In genomic region chr1:156884560-156884959, GRCh38 we compare ENCODE assay signal across 30 cellular contexts. TPM values are rescaled to one million over a fixed set of nuclear protein-coding genes. Genes with fewer than 3 reads are reported as not detected.
"Had no signal": no experiment of that assay in that cellular context is flagged by ENCODE, and none has a peak within 500 bp of the region (broad histone marks: within the 10 kb centered on the region; RNA-seq: fewer than 3 reads in every experiment).

No MANE protein-coding gene starts in this region.

- H3K4me1 Mint-ChIP-seq: activated naive CD8-positive, alpha-beta T cell treated with anti-CD3 and anti-CD28 coated beads for 36 hours; activated T-helper 17 cell treated with anti-CD3 and anti-CD28 coated beads, Interleukin-2, amount 50 U/mL, for 72 hours had no signal

- H3K4me1 ChIP-seq: ascending aorta, Peyer's patch had no signal

- H3K9me3 ChIP-seq: ascending aorta, Peyer's patch had no signal

- H3K4me3 ChIP-seq: ascending aorta, cardiac muscle cell, K562, Peyer's patch had no signal

- H3K4me3 Mint-ChIP-seq: activated CD4-positive, alpha-beta T cell treated with anti-CD3 and anti-CD28 coated beads, Interleukin-2, amount 10 ng/mL, durations not matched to agents 24 days and 14 days; activated CD8-positive, alpha-beta T cell treated with anti-CD3 and anti-CD28 coated beads for 36 hours; activated naive CD8-positive, alpha-beta T cell treated with anti-CD3 and anti-CD28 coated beads for 36 hours; activated T-cell treated with anti-CD3 and anti-CD28 coated beads, Interleukin-2, amount 50 U/mL, for 72 hours; activated T-helper 17 cell treated with anti-CD3 and anti-CD28 coated beads, Interleukin-2, amount 50 U/mL, for 72 hours had no signal

- H3K9me3 Mint-ChIP-seq: activated CD4-positive, alpha-beta T cell treated with anti-CD3 and anti-CD28 coated beads, Interleukin-2, amount 10 ng/mL, durations not matched to agents 24 days and 14 days; activated CD8-positive, alpha-beta T cell treated with anti-CD3 and anti-CD28 coated beads for 36 hours; activated naive CD8-positive, alpha-beta T cell treated with anti-CD3 and anti-CD28 coated beads for 36 hours; activated T-cell treated with anti-CD3 and anti-CD28 coated beads, Interleukin-2, amount 50 U/mL, for 72 hours; activated T-helper 17 cell treated with anti-CD3 and anti-CD28 coated beads, Interleukin-2, amount 50 U/mL, for 72 hours had no signal

- H3K27ac ChIP-seq: ascending aorta, cardiac muscle cell, Peyer's patch had no signal

- H3K36me3 Mint-ChIP-seq: activated naive CD8-positive, alpha-beta T cell treated with anti-CD3 and anti-CD28 coated beads for 36 hours had no signal

- H3K27ac Mint-ChIP-seq: activated CD4-positive, alpha-beta T cell treated with anti-CD3 and anti-CD28 coated beads, Interleukin-2, amount 10 ng/mL, durations not matched to agents 24 days and 14 days; activated CD8-positive, alpha-beta T cell treated with anti-CD3 and anti-CD28 coated beads for 36 hours; activated naive CD8-positive, alpha-beta T cell treated with anti-CD3 and anti-CD28 coated beads for 36 hours; activated T-cell treated with anti-CD3 and anti-CD28 coated beads, Interleukin-2, amount 50 U/mL, for 72 hours; activated T-helper 17 cell treated with anti-CD3 and anti-CD28 coated beads, Interleukin-2, amount 50 U/mL, for 72 hours had no signal

- DNase-seq: activated CD4-positive, alpha-beta T cell treated with anti-CD3 and anti-CD28 coated beads, Interleukin-2, amount 10 ng/mL, durations not matched to agents 24 days and 14 days; activated CD4-positive, alpha-beta T cell treated with anti-CD3 and anti-CD28 coated beads, Interleukin-2, amount 50 U/mL, for 4 hours; activated CD8-positive, alpha-beta T cell treated with anti-CD3 and anti-CD28 coated beads for 36 hours; activated effector memory CD4-positive, alpha-beta T cell treated with anti-CD3 and anti-CD28 coated beads, Interleukin-2, amount 50 U/mL, for 16 hours; activated naive CD4-positive, alpha-beta T cell; activated naive CD4-positive, alpha-beta T cell treated with anti-CD3 and anti-CD28 coated beads, Interleukin-2, amount 50 U/mL, for 16 hours; activated naive CD8-positive, alpha-beta T cell treated with anti-CD3 and anti-CD28 coated beads for 36 hours; activated T-cell treated with anti-CD3 and anti-CD28 coated beads, Interleukin-2, amount 50 U/mL, for 1 hour; activated T-cell treated with anti-CD3 and anti-CD28 coated beads, Interleukin-2, amount 50 U/mL, for 72 hours; amygdala; NCI-H1105; NCI-H1417 treated with DMSO at 0.1 percent for 48 hours; NCI-H187 treated with DMSO at 0.1 percent for 48 hours; NCI-H2081; NCI-H226; NCI-H524 treated with DMSO at 0.1 percent for 48 hours; PC-3; Peyer's patch; RPMI8226; SIG-M5; T1000 had no signal

- ATAC-seq: activated CD8-positive, alpha-beta T cell treated with anti-CD3 and anti-CD28 coated beads for 36 hours; activated T-cell treated with anti-CD3 and anti-CD28 coated beads, Interleukin-2, amount 50 U/mL, for 72 hours; activated T-helper 17 cell treated with anti-CD3 and anti-CD28 coated beads, Interleukin-2, amount 50 U/mL, for 72 hours; K562; PC-3 had no signal

- H3K36me3 ChIP-seq: ascending aorta, cardiac muscle cell, Peyer's patch had no signal

- H3K27me3 ChIP-seq: ascending aorta, cardiac muscle cell, Peyer's patch had no signal

RNA-seq across cellular contexts. Expression of gene PEAR1, which starts 9.0 kb away (rescaled TPM):
- total RNA-seq: activated naive CD8-positive, alpha-beta T cell treated with anti-CD3 and anti-CD28 coated beads for 36 hours; activated T-helper 17 cell treated with anti-CD3 and anti-CD28 coated beads, Interleukin-2, amount 50 U/mL, for 72 hours had no signal

RNA-seq across cellular contexts. Expression of gene NTRK1, which starts 23.9 kb away (rescaled TPM):
- total RNA-seq: ascending aorta, M059J had no signal

RNA-seq across cellular contexts. Expression of gene INSRR, which starts 25.6 kb away (rescaled TPM):
- total RNA-seq: activated CD8-positive, alpha-beta memory T cell treated with anti-CD3 and anti-CD28 coated beads for 36 hours; M059J; PC-3; Peyer's patch had no signal

RNA-seq across cellular contexts. Expression of gene LRRC71, which starts 35.9 kb away (rescaled TPM):
- total RNA-seq: activated CD4-positive, alpha-beta T cell treated with anti-CD3 and anti-CD28 coated beads, Interleukin-2, amount 10 ng/mL, durations not matched to agents 24 days and 14 days; activated CD8-positive, alpha-beta memory T cell treated with anti-CD3 and anti-CD28 coated beads for 36 hours; activated CD8-positive, alpha-beta T cell treated with anti-CD3 and anti-CD28 coated beads for 36 hours; activated naive CD8-positive, alpha-beta T cell treated with anti-CD3 and anti-CD28 coated beads for 36 hours; activated T-cell treated with anti-CD3 and anti-CD28 coated beads, Interleukin-2, amount 50 U/mL, for 72 hours; activated T-helper 17 cell treated with anti-CD3 and anti-CD28 coated beads, Interleukin-2, amount 50 U/mL, for 72 hours; ascending aorta; M059J; NCI-H460; Peyer's patch; T-helper 1 cell treated with Interleukin-12 subunit alpha and Interleukin-12 subunit beta and Interleukin-4 antibody, amounts not matched to agents 30 ng/mL and 1 ng/mL, for 36 hours; T-helper 2 cell treated with Interferon-gamma antibody and Interleukin-4, amounts not matched to agents 100 ng/mL and 5 ng/mL, for 36 hours had no signal
